In genomic region chr12:94560416-94561221, GRCh38 we compare ENCODE assay signal across 9 cellular contexts.
DNase-seq lines count a peak whose midpoint lies in the region; ATAC-seq and TF ChIP-seq lines count a peak whose summit lies in the region.
"Had no signal": no experiment of that assay in that cellular context is flagged by ENCODE, and none has a peak within 500 bp of the region (broad histone marks: within the 10 kb centered on the region; RNA-seq: fewer than 3 reads in every experiment).

No MANE protein-coding gene starts in this region.

- BruUV-seq in A673 (replicated peaks; lab: Mats Ljungman, UMichigan), result no TSS peak

- TF ChIP-seq POLR2A in vagina (IDR thresholded peaks at IDR 0.05), result no peak

- no peak overlapping the region for H3K4me3 ChIP-seq in A673 (ENCODE audit: low read depth, low read length, poor library complexity, severe bottlenecking)
- no peak overlapping the region for H3K4me3 ChIP-seq in iPS DF 6.9 (ENCODE audit: low read length)
- no peak overlapping the region for H3K4me3 ChIP-seq in vagina
- H3K4me3 ChIP-seq: thoracic aorta had no signal

- peak; percentile 77 for ATAC-seq in GM18909 (IDR thresholded peaks at IDR 0.05; ENCODE audit: poor library complexity, unreplicated experiment)
- peak; percentile 63 for ATAC-seq in HG03039 (IDR thresholded peaks at IDR 0.05; ENCODE audit: unreplicated experiment)
- peak; percentile 63 for ATAC-seq in stimulated activated naive CD8-positive, alpha-beta T cell treated with anti-CD3 and anti-CD28 coated beads, Interleukin-15, amount 100 ng/mL, for 72 hours

- H3K27me3 Mint-ChIP-seq in stimulated activated naive CD8-positive, alpha-beta T cell treated with anti-CD3 and anti-CD28 coated beads, Interleukin-15, amount 100 ng/mL, for 72 hours, result peaks cover 24% of the 10 kb centered on the region

- H3K4me1 ChIP-seq in A673 (ENCODE audit: insufficient read depth, low read length, poor library complexity, severe bottlenecking), result no peaks in the 10 kb centered on the region
- no peaks in the 10 kb centered on the region for H3K4me1 ChIP-seq in iPS DF 6.9 (ENCODE audit: control insufficient read depth, insufficient read depth, low read length)
- no peaks in the 10 kb centered on the region for H3K4me1 ChIP-seq in vagina

- H3K27ac Mint-ChIP-seq in stimulated activated naive CD8-positive, alpha-beta T cell treated with anti-CD3 and anti-CD28 coated beads, Interleukin-15, amount 100 ng/mL, for 72 hours, result no peak overlapping the region

- CTCF ChIA-PET in A673 (lab: Charles Lee), result no interaction called here

- peaks cover 11% of the 10 kb centered on the region for H3K27me3 ChIP-seq in A673 (replicated peaks; ENCODE audit: insufficient read depth, low read depth, low read length, poor library complexity)
- H3K27me3 ChIP-seq in iPS DF 6.9 (ENCODE audit: control insufficient read depth, insufficient read depth, low read length), result no peaks in the 10 kb centered on the region
- no peaks in the 10 kb centered on the region for H3K27me3 ChIP-seq in vagina

- intact Hi-C loops in A673 (cut with micrococcal nuclease; ENCODE audit: unreplicated experiment), result no loop called here
- intact Hi-C loops in vagina (cut with DNase I), result no loop called here

- no peaks in the 10 kb centered on the region for H3K9me3 ChIP-seq in A673 (ENCODE audit: low read depth, low read length, poor library complexity, severe bottlenecking)
- no peaks in the 10 kb centered on the region for H3K9me3 ChIP-seq in iPS DF 6.9 (ENCODE audit: control insufficient read depth, insufficient read depth, low read length)
- no peaks in the 10 kb centered on the region for H3K9me3 ChIP-seq in vagina
- H3K9me3 ChIP-seq: thoracic aorta had no signal

- peaks cover 12% of the 10 kb centered on the region for H3K4me1 Mint-ChIP-seq in stimulated activated naive CD8-positive, alpha-beta T cell treated with anti-CD3 and anti-CD28 coated beads, Interleukin-15, amount 100 ng/mL, for 72 hours

- no peaks in the 10 kb centered on the region for H3K9me3 Mint-ChIP-seq in stimulated activated naive CD8-positive, alpha-beta T cell treated with anti-CD3 and anti-CD28 coated beads, Interleukin-15, amount 100 ng/mL, for 72 hours

- H3K36me3 ChIP-seq in A673 (ENCODE audit: insufficient read depth, low read length, poor library complexity, severe bottlenecking) (no peaks in the 10 kb centered on the region), iPS DF 6.9 (ENCODE audit: control insufficient read depth, insufficient read depth, low read length) (no peaks in the 10 kb centered on the region), vagina (no peaks in the 10 kb centered on the region)
- H3K36me3 ChIP-seq: thoracic aorta had no signal

- TF ChIP-seq CTCF in A673 (conservative IDR thresholded peaks at IDR 0.05; ENCODE audit: low read depth, low read length) (no peak), vagina (IDR thresholded peaks at IDR 0.05) (no peak)

- no peak overlapping the region for H3K27ac ChIP-seq in A673 (ENCODE audit: low read depth, low read length, poor library complexity, severe bottlenecking)
- no peak overlapping the region for H3K27ac ChIP-seq in iPS DF 6.9 (ENCODE audit: low read length)
- H3K27ac ChIP-seq in vagina, result no peak overlapping the region
- H3K27ac ChIP-seq: thoracic aorta had no signal

- WGBS in iPS DF 6.9 (ENCODE audit: insufficient coverage, insufficient read length), result no CpG with 5 or more reads among the region's 17 CpGs

- POLR2A ChIA-PET in A673 (lab: Charles Lee; ENCODE audit: low non-redundant PET), result no interaction called here

- no peak overlapping the region for H3K4me3 Mint-ChIP-seq in stimulated activated naive CD8-positive, alpha-beta T cell treated with anti-CD3 and anti-CD28 coated beads, Interleukin-15, amount 100 ng/mL, for 72 hours

- DNase-seq in A673 (ENCODE audit: low spot score) (peak; percentile 10), RPMI7951 (ENCODE audit: low read depth) (peak; percentile 91), iPS DF 6.9 (ENCODE audit: low read depth, low spot score) (peak; percentile 35), vagina (ENCODE audit: extremely low spot score in 2 of 2) (no peak)
- DNase-seq in stimulated activated naive CD8-positive, alpha-beta T cell treated with anti-CD3 and anti-CD28 coated beads, Interleukin-15, amount 100 ng/mL, for 72 hours, result no peak
- DNase-seq in activated effector memory CD4-positive, alpha-beta T cell treated with anti-CD3 and anti-CD28 coated beads, Interleukin-2, amount 50 U/mL, for 16 hours, result no peak

Comparison
In these comparisons a context has a peak if more than half of its experiments do, and no peak if none do; other contexts are left out.
1. DNase-seq: peak in A673 (single experiment), RPMI7951 (single experiment) and iPS DF 6.9 (single experiment); none in stimulated activated naive CD8-positive, alpha-beta T cell treated with anti-CD3 and anti-CD28 coated beads, Interleukin-15, amount 100 ng/mL, for 72 hours (0 of 2), vagina (0 of 2) and activated effector memory CD4-positive, alpha-beta T cell treated with anti-CD3 and anti-CD28 coated beads, Interleukin-2, amount 50 U/mL, for 16 hours (single experiment).
2. Peak in every context shown above with its lines, with median percentiles within 50 percentile points of each other: ATAC-seq.